Comparison of ENCODE assay signal across 20 cellular contexts in the genomic region with DNA sequence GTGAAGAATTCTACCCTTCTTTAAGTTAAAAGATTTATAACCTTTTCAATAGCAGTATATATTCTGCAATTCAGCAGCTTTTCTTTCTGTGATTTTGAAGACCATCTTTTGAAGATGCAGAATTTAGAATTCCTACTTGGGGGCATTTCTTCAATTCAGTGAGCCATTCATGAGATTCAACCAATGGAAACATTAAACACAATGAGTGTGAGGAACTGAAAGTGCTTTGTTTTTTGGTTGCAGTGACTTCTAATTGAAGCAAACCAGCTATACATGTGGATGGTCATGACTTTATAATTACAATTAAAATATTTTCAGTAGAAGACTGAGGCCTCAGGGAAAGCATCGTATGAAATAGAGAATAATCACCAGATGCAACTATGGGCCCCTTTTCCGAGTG.
A peak's percentile ranks its signal among the peaks of the same experiment; 100 is the strongest.
DNase-seq lines count a peak whose midpoint lies in the region; ATAC-seq and TF ChIP-seq lines count a peak whose summit lies in the region.
"Had no signal": no experiment of that assay in that cellular context is flagged by ENCODE, and none has a peak within 500 bp of the region (broad histone marks: within the 10 kb centered on the region; RNA-seq: fewer than 3 reads in every experiment).

No MANE protein-coding gene starts in this region.

- H4K8ac ChIP-seq in neuronal stem cell (ENCODE audit: low read depth, low read length), result no peak overlapping the region

- H3K27me3 ChIP-seq in MM.1S (replicated peaks; ENCODE audit: insufficient read depth, low read length), result no peaks in the 10 kb centered on the region
- H3K27me3 ChIP-seq in neuronal stem cell (ENCODE audit: control insufficient read depth in 3 of 3, insufficient read depth in 3 of 3, low read depth in 1 of 3, low read length in 3 of 3), result no peaks in the 10 kb centered on the region
- H3K27me3 ChIP-seq: gastrocnemius medialis, neutrophil, sigmoid colon had no signal

- no peaks in the 10 kb centered on the region for H3K9me2 ChIP-seq in MM.1S (replicated peaks; ENCODE audit: insufficient read depth, low read length)

- H3K4me3 ChIP-seq in MM.1S (ENCODE audit: low read length), result no peak overlapping the region
- no peak overlapping the region for H3K4me3 ChIP-seq in neuronal stem cell (ENCODE audit: low read length in 2 of 2)
- H3K4me3 ChIP-seq: gastrocnemius medialis, sigmoid colon had no signal

- no peak overlapping the region for H3K18ac ChIP-seq in neuronal stem cell (ENCODE audit: low read length)

- H3F3A ChIP-seq in MM.1S (ENCODE audit: insufficient read depth, low read length), result peaks cover 50% of the 10 kb centered on the region

- H2AK5ac ChIP-seq in neuronal stem cell (ENCODE audit: low read depth, low read length), result no peak overlapping the region

- H3K36me3 ChIP-seq in MM.1S (replicated peaks; ENCODE audit: insufficient read depth, low read length), result no peaks in the 10 kb centered on the region
- no peaks in the 10 kb centered on the region for H3K36me3 ChIP-seq in neuronal stem cell (replicated peaks in 1 of 2; ENCODE audit: control insufficient read depth in 2 of 2, insufficient read depth in 2 of 2, low read length in 2 of 2)
- H3K36me3 ChIP-seq: gastrocnemius medialis, neutrophil, sigmoid colon had no signal

- peak overlapping the region; percentile 53 for H3K4me2 ChIP-seq in MM.1S (ENCODE audit: low read depth, low read length)
- H3K4me2 ChIP-seq in neuronal stem cell (ENCODE audit: insufficient read depth, low read length, poor library complexity, severe bottlenecking), result no peak overlapping the region

- H3K79me1 ChIP-seq in neuronal stem cell (ENCODE audit: low read depth, low read length), result no peaks in the 10 kb centered on the region

- ATAC-seq in HG02623 (IDR thresholded peaks at IDR 0.05; ENCODE audit: unreplicated experiment) (peak; percentile 58), GM19455 (IDR thresholded peaks at IDR 0.05; ENCODE audit: unreplicated experiment) (no peak)
- ATAC-seq: activated naive CD8-positive, alpha-beta T cell treated with anti-CD3 and anti-CD28 coated beads, Interleukin-2, amount 50 U/mL, for 24 hours; gastrocnemius medialis; T-helper 17 cell had no signal

- no peak overlapping the region for H2AFZ ChIP-seq in MM.1S (ENCODE audit: low read length)
- no peak overlapping the region for H2AFZ ChIP-seq in neuronal stem cell (ENCODE audit: low read length)

- no peak overlapping the region for H2BK15ac ChIP-seq in neuronal stem cell (ENCODE audit: low read length)

- H2BK12ac ChIP-seq in neuronal stem cell (ENCODE audit: low read length), result no peak overlapping the region

- WGBS in neuronal stem cell (ENCODE audit: extremely low coverage in 2 of 2, insufficient read length in 2 of 2, insufficient replicate concordance in 1 of 2), 2 donors, result no CpG with 5 or more reads among the region's 2 CpGs

- no peak for TF ChIP-seq CTCF in MM.1S (IDR thresholded peaks at IDR 0.05; ENCODE audit: low read length)

- H3K4ac ChIP-seq in neuronal stem cell (ENCODE audit: low read length), result no peak overlapping the region

- no peaks in the 10 kb centered on the region for H3K9me3 ChIP-seq in MM.1S (replicated peaks; ENCODE audit: insufficient read depth, low read length)
- H3K9me3 ChIP-seq in neuronal stem cell (replicated peaks in 1 of 2; ENCODE audit: control insufficient read depth in 2 of 2, insufficient read depth in 1 of 2, low read depth in 1 of 2, low read length in 2 of 2), result no peaks in the 10 kb centered on the region
- H3K9me3 ChIP-seq: gastrocnemius medialis, neutrophil, sigmoid colon had no signal

- H4K20me1 ChIP-seq in MM.1S (ENCODE audit: insufficient read depth, low read length), result no peaks in the 10 kb centered on the region

- H2BK120ac ChIP-seq in neuronal stem cell (ENCODE audit: low read depth, low read length), result no peak overlapping the region

- DNase-seq in NOMO-1 treated with DMSO at 0.1 percent for 48 hours (lab: John Stamatoyannopoulos, UW; ENCODE audit: unreplicated experiment) (peak; percentile 45), NOMO-1 treated with dmso at 0.1 percent for 144 hours (lab: John Stamatoyannopoulos, UW; ENCODE audit: unreplicated experiment) (no peak), MM.1S (peak; percentile 49), NCI-H2029 treated with DMSO at 0.1 percent for 48 hours (lab: John Stamatoyannopoulos, UW) (no peak), HuH-7 (ENCODE audit: low spot score) (no peak), neuronal stem cell (ENCODE audit: low spot score) (no peak)
- DNase-seq: 8988T; activated CD4-positive, alpha-beta T cell treated with anti-CD3 and anti-CD28 coated beads for 48 hours; activated naive CD8-positive, alpha-beta T cell treated with anti-CD3 and anti-CD28 coated beads, Interleukin-2, amount 50 U/mL, for 24 hours; caudate nucleus; CD4-positive, CD25-positive, alpha-beta regulatory T cell; gastrocnemius medialis; NCI-H1930; NCI-H524; sigmoid colon; stimulated activated CD4-positive, alpha-beta T cell treated with anti-CD3 and anti-CD28 coated beads, Interleukin-4, amount 100 ng/mL, for 24 hours; T-helper 17 cell had no signal

- H3K79me2 ChIP-seq in MM.1S (ENCODE audit: low read length), result peaks cover 88% of the 10 kb centered on the region

- no peak overlapping the region for H2BK5ac ChIP-seq in neuronal stem cell (ENCODE audit: low read length)

- H3K27ac ChIP-seq in MM.1S (ENCODE audit: low read length), result peak overlapping the region; percentile 90
- no peak overlapping the region for H3K27ac ChIP-seq in neuronal stem cell (replicated peaks; ENCODE audit: low read length)
- H3K27ac ChIP-seq: gastrocnemius medialis, neutrophil, sigmoid colon had no signal

- H3K4me1 ChIP-seq in MM.1S (ENCODE audit: low read length), result peaks cover 81% of the 10 kb centered on the region
- H3K4me1 ChIP-seq in neuronal stem cell (ENCODE audit: control insufficient read depth in 2 of 2, insufficient read depth in 1 of 2, low read depth in 1 of 2, low read length in 2 of 2), result no peaks in the 10 kb centered on the region
- H3K4me1 ChIP-seq: gastrocnemius medialis, sigmoid colon had no signal

- no peak overlapping the region for H3K14ac ChIP-seq in neuronal stem cell (ENCODE audit: low read length)

- H3K23ac ChIP-seq in neuronal stem cell (ENCODE audit: low read depth, low read length, poor library complexity), result no peak overlapping the region

- no peak overlapping the region for H4K91ac ChIP-seq in neuronal stem cell (ENCODE audit: low read depth, low read length, poor library complexity)

- H3K9ac ChIP-seq in MM.1S (ENCODE audit: low read length), result peak overlapping the region; percentile 56
- H3K9ac ChIP-seq in neuronal stem cell (ENCODE audit: low read depth, low read length, poor library complexity), result no peak overlapping the region

Comparison
In these comparisons a context has a peak if more than half of its experiments do, and no peak if none do; other contexts are left out.
1. DNase-seq: peak in NOMO-1 treated with DMSO at 0.1 percent for 48 hours (single experiment) and MM.1S (single experiment); none in NOMO-1 treated with dmso at 0.1 percent for 144 hours (single experiment), NCI-H2029 treated with DMSO at 0.1 percent for 48 hours (single experiment), HuH-7 (single experiment) and neuronal stem cell (single experiment).